Comparison of ENCODE assay signal across 26 cellular contexts in the genomic region with DNA sequence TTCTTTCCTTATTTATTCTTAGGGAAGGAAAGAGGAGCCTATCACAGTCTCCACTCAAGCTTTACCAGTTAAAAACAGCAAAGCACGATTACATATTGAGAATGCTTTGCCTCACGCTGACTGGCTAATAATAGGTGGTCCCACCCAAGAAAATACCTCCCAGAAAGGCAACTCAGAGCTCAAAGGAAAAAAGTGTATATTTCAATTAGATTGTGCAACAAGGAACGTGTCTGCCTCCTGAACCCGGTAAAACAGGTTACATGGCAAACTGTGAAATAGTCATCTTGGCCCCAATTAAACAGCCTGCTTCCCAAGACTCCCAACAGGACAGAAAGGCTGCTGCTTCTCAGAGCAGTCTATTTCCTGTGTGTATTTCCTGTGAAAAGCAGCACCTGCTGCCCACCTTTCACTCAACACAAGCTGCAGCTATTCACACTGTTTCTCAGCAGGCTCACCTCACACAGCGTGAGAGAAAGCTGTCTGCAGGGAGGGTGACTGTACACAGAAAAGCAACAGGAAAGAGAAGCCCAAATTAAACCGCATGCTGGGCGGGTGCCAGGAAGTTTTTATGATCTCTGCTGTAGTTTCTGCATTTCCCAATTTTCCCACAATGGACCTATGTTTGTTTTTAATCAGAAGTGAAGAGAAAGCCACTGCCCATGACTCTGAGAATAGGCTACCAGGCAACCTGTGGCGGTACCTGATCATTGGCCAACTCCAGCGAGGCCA. TPM values are rescaled to one million over a fixed set of nuclear protein-coding genes. Genes with fewer than 3 reads are reported as not detected.
DNase-seq lines count a peak whose midpoint lies in the region; ATAC-seq and TF ChIP-seq lines count a peak whose summit lies in the region.
"Had no signal": no experiment of that assay in that cellular context is flagged by ENCODE, and none has a peak within 500 bp of the region (broad histone marks: within the 10 kb centered on the region; RNA-seq: fewer than 3 reads in every experiment).

No MANE protein-coding gene starts in this region.

- peaks cover 80 to 82% of the 10 kb centered on the region in 2 donors for H3K36me3 Mint-ChIP-seq in stimulated activated naive B cell treated with anti-CD40 and anti-IgM and Interleukin-4, amounts not matched to agents 10 μg/mL and 1 μg/mL and 100 μg/mL, for 72 hours

- H3K27ac Mint-ChIP-seq in stimulated activated naive B cell treated with anti-CD40 and anti-IgM and Interleukin-4, amounts not matched to agents 10 μg/mL and 1 μg/mL and 100 μg/mL, for 72 hours, result peak overlapping the region; percentile 54
- H3K27ac Mint-ChIP-seq: activated CD4-positive, alpha-beta T cell treated with anti-CD3 and anti-CD28 coated beads for 36 hours; activated naive CD8-positive, alpha-beta T cell treated with anti-CD3 and anti-CD28 coated beads, Interleukin-2, amount 10 ng/mL, durations not matched to agents 7 days and 5 days; activated T-helper 17 cell treated with anti-CD3 and anti-CD28 coated beads, Interleukin-2, amount 50 U/mL, for 72 hours; natural killer cell treated with Interleukin-12 subunit alpha and Interleukin-12 subunit beta and Interleukin-15 and Interleukin-18, amount 100 ng/mL, for 72 hours had no signal

- peaks cover 21% of the 10 kb centered on the region for H3K4me1 ChIP-seq in PC-9 (replicated peaks; ENCODE audit: insufficient read depth)
- H3K4me1 ChIP-seq in esophagus muscularis mucosa, result no peaks in the 10 kb centered on the region
- H3K4me1 ChIP-seq: gastroesophageal sphincter, tibial nerve had no signal

- H3K4me3 Mint-ChIP-seq in stimulated activated naive B cell treated with anti-CD40 and anti-IgM and Interleukin-4, amounts not matched to agents 10 μg/mL and 1 μg/mL and 100 μg/mL, for 72 hours, result no peak overlapping the region
- H3K4me3 Mint-ChIP-seq: activated CD4-positive, alpha-beta T cell treated with anti-CD3 and anti-CD28 coated beads for 36 hours; activated CD8-positive, alpha-beta memory T cell treated with anti-CD3 and anti-CD28 coated beads, Interleukin-2, amount 10 ng/mL, durations not matched to agents 7 days and 5 days; activated naive CD8-positive, alpha-beta T cell treated with anti-CD3 and anti-CD28 coated beads, Interleukin-2, amount 10 ng/mL, durations not matched to agents 7 days and 5 days; activated T-helper 17 cell treated with anti-CD3 and anti-CD28 coated beads, Interleukin-2, amount 50 U/mL, for 72 hours; natural killer cell treated with Interleukin-12 subunit alpha and Interleukin-12 subunit beta and Interleukin-15 and Interleukin-18, amount 100 ng/mL, for 72 hours had no signal

- 83% methylated on average over 8 of the region's 9 CpGs for WGBS in esophagus muscularis mucosa

- H3K27ac ChIP-seq in PC-9 (peak overlapping the region; percentile 93), esophagus muscularis mucosa (replicated peaks in 1 of 4) (no peak overlapping the region)
- H3K27ac ChIP-seq: gastroesophageal sphincter, tibial nerve had no signal

- no peaks in the 10 kb centered on the region for H3K9me2 ChIP-seq in PC-9 (ENCODE audit: insufficient read depth)

- no peaks in the 10 kb centered on the region for H3K27me3 Mint-ChIP-seq in stimulated activated naive B cell treated with anti-CD40 and anti-IgM and Interleukin-4, amounts not matched to agents 10 μg/mL and 1 μg/mL and 100 μg/mL, for 72 hours
- H3K27me3 Mint-ChIP-seq: activated CD4-positive, alpha-beta T cell treated with anti-CD3 and anti-CD28 coated beads for 36 hours; activated CD8-positive, alpha-beta memory T cell treated with anti-CD3 and anti-CD28 coated beads, Interleukin-2, amount 10 ng/mL, durations not matched to agents 7 days and 5 days; activated naive CD8-positive, alpha-beta T cell treated with anti-CD3 and anti-CD28 coated beads, Interleukin-2, amount 10 ng/mL, durations not matched to agents 7 days and 5 days; activated T-helper 17 cell treated with anti-CD3 and anti-CD28 coated beads, Interleukin-2, amount 50 U/mL, for 72 hours; natural killer cell treated with Interleukin-12 subunit alpha and Interleukin-12 subunit beta and Interleukin-15 and Interleukin-18, amount 100 ng/mL, for 72 hours had no signal

- no TSS peak for BruUV-seq in PC-9 (replicated peaks; lab: Mats Ljungman, UMichigan)

- H3K36me3 ChIP-seq in PC-9 (ENCODE audit: low read depth) (peaks cover 23% of the 10 kb centered on the region; the same call in 1 of the 2 replicates), esophagus muscularis mucosa (peaks cover 85 to 100% (median 100%) of the 10 kb centered on the region in 4 donors)

- H3K9me3 ChIP-seq in PC-9 (ENCODE audit: insufficient read depth, low read depth) (no peaks in the 10 kb centered on the region), esophagus muscularis mucosa (peaks cover 0 to 12% (median 4%) of the 10 kb centered on the region in 4 donors)

- H3K27me3 ChIP-seq in PC-9 (ENCODE audit: insufficient read depth, low read depth) (no peaks in the 10 kb centered on the region), esophagus muscularis mucosa (no peaks in the 10 kb centered on the region)
- H3K27me3 ChIP-seq: gastroesophageal sphincter, tibial nerve had no signal

- H3K4me3 ChIP-seq in PC-9, result no peak overlapping the region
- no peak overlapping the region for H3K4me3 ChIP-seq in fibroblast of villous mesenchyme (ENCODE audit: low read depth, low read length)
- H3K4me3 ChIP-seq in esophagus muscularis mucosa, result no peak overlapping the region
- H3K4me3 ChIP-seq: gastroesophageal sphincter, K562, tibial nerve had no signal

- peaks cover 0 to 9% of the 10 kb centered on the region in 2 donors for H3K4me1 Mint-ChIP-seq in stimulated activated naive B cell treated with anti-CD40 and anti-IgM and Interleukin-4, amounts not matched to agents 10 μg/mL and 1 μg/mL and 100 μg/mL, for 72 hours
- H3K4me1 Mint-ChIP-seq: activated CD4-positive, alpha-beta T cell treated with anti-CD3 and anti-CD28 coated beads for 36 hours; activated T-helper 17 cell treated with anti-CD3 and anti-CD28 coated beads, Interleukin-2, amount 50 U/mL, for 72 hours had no signal

- DNase-seq in NCI-H2081 (lab: John Stamatoyannopoulos, UW), result peak; percentile 53 to 68
- DNase-seq in NCI-H2081 treated with DMSO at 0.1 percent for 48 hours (lab: John Stamatoyannopoulos, UW), result no peak
- DNase-seq in PC-9, result peak in 1 of 2 experiments; percentile 88
- peak; percentile 23 for DNase-seq in fibroblast of villous mesenchyme (ENCODE audit: low read depth)
- DNase-seq in stimulated activated naive B cell treated with anti-CD40 and anti-IgM and Interleukin-4, amounts not matched to agents 10 μg/mL and 1 μg/mL and 100 μg/mL, for 72 hours, result no peak
- DNase-seq in NCI-H82 (lab: John Stamatoyannopoulos, UW), result no peak
- DNase-seq in esophagus muscularis mucosa (ENCODE audit: extremely low spot score), result no peak
- DNase-seq: 8988T; activated CD4-positive, alpha-beta T cell treated with anti-CD3 and anti-CD28 coated beads for 36 hours; activated CD8-positive, alpha-beta memory T cell treated with anti-CD3 and anti-CD28 coated beads, Interleukin-2, amount 10 ng/mL, durations not matched to agents 7 days and 5 days; activated naive CD8-positive, alpha-beta T cell treated with anti-CD3 and anti-CD28 coated beads, Interleukin-2, amount 10 ng/mL, durations not matched to agents 7 days and 5 days; AML-193; cortex of kidney; DMS79; NCI-H1694 treated with DMSO at 0.1 percent for 48 hours; NCI-H446; stimulated activated naive CD4-positive, alpha-beta T cell treated with Interleukin-2 at 50 U/mL for 16 hours; SW 1271 had no signal

- no peaks in the 10 kb centered on the region for H3K79me2 ChIP-seq in PC-9 (ENCODE audit: low read depth)

- no peak for TF ChIP-seq POLR2A in esophagus muscularis mucosa (IDR thresholded peaks at IDR 0.05; ENCODE audit: low read depth)

- peaks cover 26% of the 10 kb centered on the region for H3F3A ChIP-seq in PC-9 (ENCODE audit: insufficient read depth, low read depth)

- no peak overlapping the region for H2AFZ ChIP-seq in PC-9

- H4K20me1 ChIP-seq in PC-9 (ENCODE audit: insufficient read depth), result no peaks in the 10 kb centered on the region

- TF ChIP-seq EP300 in esophagus muscularis mucosa (IDR thresholded peaks at IDR 0.05), result no peak

- ATAC-seq in stimulated activated naive B cell treated with anti-CD40 and anti-IgM and Interleukin-4, amounts not matched to agents 10 μg/mL and 1 μg/mL and 100 μg/mL, for 72 hours (replicated peaks), result no peak
- ATAC-seq in HG03135 (IDR thresholded peaks at IDR 0.05; ENCODE audit: unreplicated experiment), result no peak
- ATAC-seq: activated CD4-positive, alpha-beta T cell treated with anti-CD3 and anti-CD28 coated beads for 36 hours; activated CD8-positive, alpha-beta memory T cell treated with anti-CD3 and anti-CD28 coated beads, Interleukin-2, amount 10 ng/mL, durations not matched to agents 7 days and 5 days; gastroesophageal sphincter; K562; natural killer cell treated with Interleukin-12 subunit alpha and Interleukin-12 subunit beta and Interleukin-15 and Interleukin-18, amount 100 ng/mL, for 72 hours had no signal

- intact Hi-C loops in PC-9 (cut with micrococcal nuclease; ENCODE audit: unreplicated experiment) (no loop called here), esophagus muscularis mucosa (cut with DNase I) (no loop called here)

- POLR2A ChIA-PET in PC-9 (lab: Charles Lee; ENCODE audit: unreplicated experiment), result no interaction called here

- CTCF ChIA-PET in PC-9 (lab: Charles Lee), result no interaction called here

- peak overlapping the region; percentile 57 for H3K4me2 ChIP-seq in PC-9

- TF ChIP-seq CTCF in PC-9 (conservative IDR thresholded peaks at IDR 0.05), result no peak
- TF ChIP-seq CTCF in fibroblast of villous mesenchyme (IDR thresholded peaks at IDR 0.05; ENCODE audit: insufficient read depth, low read depth, low read length), result no peak
- TF ChIP-seq CTCF in esophagus muscularis mucosa (IDR thresholded peaks at IDR 0.05), result no peak

- H3K9me3 Mint-ChIP-seq in stimulated activated naive B cell treated with anti-CD40 and anti-IgM and Interleukin-4, amounts not matched to agents 10 μg/mL and 1 μg/mL and 100 μg/mL, for 72 hours, result peaks cover 9% of the 10 kb centered on the region in 2 donors
- H3K9me3 Mint-ChIP-seq: activated T-helper 17 cell treated with anti-CD3 and anti-CD28 coated beads, Interleukin-2, amount 50 U/mL, for 72 hours had no signal

RNA-seq across cellular contexts. Expression of a gene that starts 44.0 kb away (rescaled TPM):
- total RNA-seq in PC-9 (2021) (11.0 TPM in 2 replicates), fibroblast of villous mesenchyme (17.4 and 37.1 TPM in 2 replicates), esophagus muscularis mucosa (10 to 100 TPM; 14.1 to 31.0 (median 22.4) TPM)

RNA-seq across cellular contexts. Expression of a gene that starts 50.1 kb away (rescaled TPM):
- total RNA-seq in PC-9 (2021), result not detected in 2 replicates
- total RNA-seq in fibroblast of villous mesenchyme, result not detected in 2 replicates
- total RNA-seq in esophagus muscularis mucosa, result not detected
- total RNA-seq: activated CD4-positive, alpha-beta T cell treated with anti-CD3 and anti-CD28 coated beads for 36 hours; activated CD8-positive, alpha-beta memory T cell treated with anti-CD3 and anti-CD28 coated beads, Interleukin-2, amount 10 ng/mL, durations not matched to agents 7 days and 5 days; activated naive CD8-positive, alpha-beta T cell treated with anti-CD3 and anti-CD28 coated beads, Interleukin-2, amount 10 ng/mL, durations not matched to agents 7 days and 5 days; activated T-helper 17 cell treated with anti-CD3 and anti-CD28 coated beads, Interleukin-2, amount 50 U/mL, for 72 hours; endothelial cell of umbilical vein; gastroesophageal sphincter; H1; K562; natural killer cell treated with Interleukin-12 subunit alpha and Interleukin-12 subunit beta and Interleukin-15 and Interleukin-18, amount 100 ng/mL, for 72 hours had no signal

Comparison
In these comparisons a context has a peak if more than half of its experiments do, and no peak if none do; other contexts are left out.
1. DNase-seq: peak in NCI-H2081 (2 of 2) and fibroblast of villous mesenchyme (single experiment); none in NCI-H2081 treated with DMSO at 0.1 percent for 48 hours (single experiment), stimulated activated naive B cell treated with anti-CD40 and anti-IgM and Interleukin-4, amounts not matched to agents 10 μg/mL and 1 μg/mL and 100 μg/mL, for 72 hours (single experiment), NCI-H82 (single experiment) and esophagus muscularis mucosa (single experiment).